In the genomic region with DNA sequence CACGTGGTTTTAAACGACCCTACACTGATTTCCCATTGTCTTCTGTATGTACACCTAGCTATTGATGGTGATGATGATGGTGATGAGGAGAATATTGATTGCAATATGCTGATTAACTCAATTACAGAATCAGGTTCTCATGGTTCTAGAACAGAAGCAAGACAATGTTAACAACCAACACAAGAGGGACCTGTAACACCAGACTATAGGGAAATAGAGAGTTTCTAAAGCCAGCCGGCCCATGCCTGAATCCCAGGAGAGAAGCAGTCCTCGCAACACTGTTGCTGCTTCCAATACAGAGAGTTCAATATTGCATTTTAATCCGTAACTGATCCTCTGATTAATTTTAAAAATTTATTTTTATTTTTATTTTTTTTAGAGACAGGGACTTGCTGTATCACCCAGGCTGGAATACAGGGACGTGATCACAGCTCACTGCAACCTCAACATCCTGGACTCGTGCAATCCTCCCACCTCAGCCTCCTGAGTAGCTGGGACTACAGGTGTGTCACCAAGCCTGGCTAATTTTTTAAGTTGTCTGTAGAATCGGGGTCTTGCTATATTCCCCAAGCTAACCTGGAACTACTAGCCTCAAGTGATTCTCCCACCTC, we compare ENCODE assay signal across 8 cellular contexts. TPM values are rescaled to one million over a fixed set of nuclear protein-coding genes. Genes with fewer than 3 reads are reported as not detected.
DNase-seq lines count a peak whose midpoint lies in the region; ATAC-seq and TF ChIP-seq lines count a peak whose summit lies in the region.

No MANE protein-coding gene starts in this region.

- TF ChIP-seq CTCF in GM12872 (IDR thresholded peaks at IDR 0.05; ENCODE audit: insufficient read depth, low read depth, low read length) (peak; percentile 23; the same call in 1 of the 3 replicates), adrenal gland (IDR thresholded peaks at IDR 0.05) (peak in 5 of 6 experiments; percentile 26 to 62 (median 53)), testis (IDR thresholded peaks at IDR 0.05) (peak; percentile 25 to 61 (median 39))

- DNase-seq in A172 (ENCODE audit: low spot score) (peak; percentile 34), NCI-H2081 treated with DMSO at 0.1 percent for 48 hours (lab: John Stamatoyannopoulos, UW) (peak; percentile 33), adrenal gland (peak in 5 of 7 donors; percentile 13 to 58 (median 26)), hepatic stellate cell (ENCODE audit: low spot score) (peak; percentile 57), testis (peak; percentile 70), T-helper 9 cell (no peak)

- no peak overlapping the region for H3K27ac ChIP-seq in adrenal gland
- no peak overlapping the region for H3K27ac ChIP-seq in testis

- no peaks in the 10 kb centered on the region for H3K9me3 ChIP-seq in adrenal gland (replicated peaks in 1 of 3)
- no peaks in the 10 kb centered on the region for H3K9me3 ChIP-seq in testis

- TF ChIP-seq POLR2A in adrenal gland (IDR thresholded peaks at IDR 0.05) (no peak), testis (IDR thresholded peaks at IDR 0.05) (no peak)

- intact Hi-C loops in adrenal gland (cut with DNase I), result loop anchor here (5.0 to 10.0 kb wide), 2 partner anchors 149 to 221 kb away; no protein-coding TSS in a partner anchor
- intact Hi-C loops in testis (cut with DNase I; ENCODE audit: low total_unique reads), result loop anchor here (10.0 kb wide), 1 partner anchor 221 kb away; no protein-coding TSS in a partner anchor

- peaks cover 4% of the 10 kb centered on the region for H3K27me3 ChIP-seq in adrenal gland
- no peaks in the 10 kb centered on the region for H3K27me3 ChIP-seq in testis

- H3K4me1 ChIP-seq in adrenal gland (replicated peaks in 1 of 2) (no peaks in the 10 kb centered on the region), testis (no peaks in the 10 kb centered on the region)

- 48 to 56% (median 54%) methylated on average over 8 of the region's 8 CpGs for WGBS in adrenal gland, 4 donors
- WGBS in testis, 2 donors, result 45 to 49% methylated on average over 8 of the region's 8 CpGs

- H3K4me3 ChIP-seq in adrenal gland, result no peak overlapping the region
- H3K4me3 ChIP-seq in testis, result no peak overlapping the region

- ATAC-seq in GM19324 (IDR thresholded peaks at IDR 0.05; ENCODE audit: low FRiP score, unreplicated experiment), result no peak

- no peaks in the 10 kb centered on the region for H3K36me3 ChIP-seq in adrenal gland (replicated peaks in 1 of 2)
- H3K36me3 ChIP-seq in testis (ENCODE audit: low read depth, missing control alignments), result no peaks in the 10 kb centered on the region

RNA-seq across cellular contexts. Expression of gene UBASH3B, which starts 22.2 kb away (rescaled TPM):
- 4.0 and 6.9 TPM in 2 replicates for total RNA-seq in A172 (2014; rRNA removed; shearing (Covaris generic))
- 10 to 100 TPM in 4 of 8 donors, 1 to 10 TPM in 4; 4.5 to 21.5 (median 8.2) TPM for total RNA-seq in adrenal gland
- polyA plus RNA-seq in adrenal gland, result 1 to 10 TPM in 2 of 3 donors, under 1 TPM in 1; 0.57 to 4.0 (median 1.4) TPM
- 10 to 100 TPM; 14.6 to 20.4 TPM for total RNA-seq in testis
- polyA plus RNA-seq in testis (ENCODE audit: insufficient read depth, low read depth, low replicate concordance), result 3.9 TPM
